Comparison of ENCODE assay signal across 1 cellular context in genomic region chr3:4987374-4988296, GRCh38.
A peak's percentile ranks its signal among the peaks of the same experiment; 100 is the strongest.
TF ChIP-seq lines count a peak whose summit lies in the region.

No MANE protein-coding gene starts in this region.

TF ChIP-seq in H1, 55 proteins besides CTCF, POLR2A, EP300 and RAD21:
- peak; percentile 96 for TF ChIP-seq KDM1A (IDR thresholded peaks at IDR 0.05; ENCODE audit: borderline replicate concordance, low read length)
- no peak for TF ChIP-seq ZNF274 (IDR thresholded peaks at IDR 0.05; ENCODE audit: borderline replicate concordance, extremely low read depth, low read length)
- TF ChIP-seq HDAC2 (IDR thresholded peaks at IDR 0.05; ENCODE audit: borderline replicate concordance in 1 of 2, low read depth in 2 of 2, low read length in 2 of 2): peak in 1 of 2 experiments; percentile 72; a peak in 1 of 4 replicates
